8 cellular contexts compared by ENCODE assay signal in the genomic region with DNA sequence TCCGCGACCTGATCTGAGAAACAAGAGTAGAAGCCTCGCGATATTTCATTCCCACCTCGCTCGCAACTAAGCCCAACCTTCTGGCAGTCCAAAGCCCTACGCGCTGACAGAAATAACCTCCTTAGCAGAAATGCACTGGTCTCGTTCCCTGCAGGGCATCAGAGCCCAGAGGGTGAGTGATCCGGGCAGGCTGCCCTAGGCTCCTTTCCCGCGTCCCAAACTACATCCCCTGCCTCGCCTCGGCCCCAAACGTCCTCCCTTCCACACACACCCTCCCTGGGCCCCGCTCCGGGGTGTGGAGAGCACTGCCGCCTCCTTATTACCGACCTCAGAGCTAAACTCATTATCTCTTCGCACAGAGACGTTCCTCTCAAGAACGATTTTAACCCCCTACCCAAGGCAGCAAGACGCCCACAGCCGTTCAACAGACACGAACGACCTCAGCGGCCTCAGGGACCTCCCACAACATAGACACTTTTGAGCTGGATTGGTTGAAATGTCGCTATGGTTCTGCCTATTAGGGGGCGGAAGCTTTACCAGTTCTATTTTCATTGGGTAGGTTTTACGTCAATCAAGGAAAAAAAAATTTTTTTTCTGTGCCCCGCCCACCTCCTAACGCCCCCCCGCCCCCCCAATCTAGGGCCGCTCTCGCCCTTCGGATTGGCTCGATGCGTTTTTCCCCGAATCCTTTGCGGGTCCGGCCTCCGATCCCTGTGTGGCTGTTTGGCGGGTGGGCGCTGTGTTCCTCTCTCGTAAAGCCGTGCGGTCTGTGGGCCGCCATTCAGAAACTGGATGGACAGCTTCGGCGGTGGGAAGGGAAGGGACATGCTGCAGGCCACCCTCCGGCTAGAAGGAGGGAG. TPM values are rescaled to one million over a fixed set of nuclear protein-coding genes. Genes with fewer than 3 reads are reported as not detected.
DNase-seq lines count a peak whose midpoint lies in the region; ATAC-seq and TF ChIP-seq lines count a peak whose summit lies in the region.

Gene CETN3, minus strand, starts transcription at position 439 of the 860 bp plus-strand sequence. Its CDS starts 95 bp downstream, at position 344.

- H3K9me2 ChIP-seq in GM23338 (ENCODE audit: insufficient read depth): no peaks in the 10 kb centered on the region

- H3F3A ChIP-seq in GM23338 (replicated peaks; ENCODE audit: low read depth): no peaks in the 10 kb centered on the region

- H3K4me1 Mint-ChIP-seq in GM23338: peaks cover 17% of the 10 kb centered on the region
- H3K4me1 Mint-ChIP-seq in activated T-helper 1 cell treated with anti-CD3 and anti-CD28 coated beads, Interleukin-12 subunit alpha, Interleukin-12 subunit beta, Interleukin-2, Interleukin-4 antibody, amounts not matched to agents 30 ng/mL and 10 ng/mL and 1 ng/mL, durations not matched to agents 14 hours and 24 hours and 36 hours (ENCODE audit: low read depth): peaks cover 21% of the 10 kb centered on the region
- H3K4me1 Mint-ChIP-seq in naive B cell: peaks cover 6 to 11% (median 9%) of the 10 kb centered on the region in 3 donors
- peaks cover 15% of the 10 kb centered on the region for H3K4me1 Mint-ChIP-seq in stimulated activated memory B cell treated with anti-CD40 and anti-IgM and Interleukin-4, amounts not matched to agents 10 μg/mL and 1 μg/mL and 100 μg/mL, for 72 hours

- DNase-seq in Daoy (ENCODE audit: low read depth) (peak; percentile 97), GM23338 (ENCODE audit: low spot score) (peak; percentile 97), Kasumi-1 (lab: John Stamatoyannopoulos, UW) (peak; percentile 99), RPMI7951 (ENCODE audit: low read depth) (peak; percentile 91), fibroblast of gingiva (ENCODE audit: low read depth) (peak; percentile 94), naive B cell (peak; percentile 90)
- peak; percentile 86 for DNase-seq in activated T-helper 1 cell treated with anti-CD3 and anti-CD28 coated beads, Interleukin-12 subunit alpha, Interleukin-12 subunit beta, Interleukin-2, Interleukin-4 antibody, amounts not matched to agents 30 ng/mL and 10 ng/mL and 1 ng/mL, durations not matched to agents 14 hours and 24 hours and 36 hours (ENCODE audit: low spot score)

- intact Hi-C loops in activated T-helper 1 cell treated with anti-CD3 and anti-CD28 coated beads, Interleukin-12 subunit alpha, Interleukin-12 subunit beta, Interleukin-2, Interleukin-4 antibody, amounts not matched to agents 30 ng/mL and 10 ng/mL and 1 ng/mL, durations not matched to agents 14 hours and 24 hours and 36 hours (cut with micrococcal nuclease): loop anchor here (1.0 to 5.0 kb wide), 5 partner anchors 30 to 873 kb away; partner anchors contain the start of genes LYSMD3, MBLAC2 and POLR3G

- H3K36me3 Mint-ChIP-seq in GM23338 (ENCODE audit: low read depth) (peaks cover 6% of the 10 kb centered on the region), naive B cell (peaks cover 16 to 18% of the 10 kb centered on the region in 2 donors)
- peaks cover 5% of the 10 kb centered on the region for H3K36me3 Mint-ChIP-seq in activated T-helper 1 cell treated with anti-CD3 and anti-CD28 coated beads, Interleukin-12 subunit alpha, Interleukin-12 subunit beta, Interleukin-2, Interleukin-4 antibody, amounts not matched to agents 30 ng/mL and 10 ng/mL and 1 ng/mL, durations not matched to agents 14 hours and 24 hours and 36 hours (ENCODE audit: low read depth)
- peaks cover 22% of the 10 kb centered on the region for H3K36me3 Mint-ChIP-seq in stimulated activated memory B cell treated with anti-CD40 and anti-IgM and Interleukin-4, amounts not matched to agents 10 μg/mL and 1 μg/mL and 100 μg/mL, for 72 hours

- H3K4me3 Mint-ChIP-seq in GM23338 (no peak within 1 kb of the TSS), naive B cell (no peak within 1 kb of the TSS)
- H3K4me3 Mint-ChIP-seq in activated T-helper 1 cell treated with anti-CD3 and anti-CD28 coated beads, Interleukin-12 subunit alpha, Interleukin-12 subunit beta, Interleukin-2, Interleukin-4 antibody, amounts not matched to agents 30 ng/mL and 10 ng/mL and 1 ng/mL, durations not matched to agents 14 hours and 24 hours and 36 hours: no peak within 1 kb of the TSS
- no peak within 1 kb of the TSS for H3K4me3 Mint-ChIP-seq in stimulated activated memory B cell treated with anti-CD40 and anti-IgM and Interleukin-4, amounts not matched to agents 10 μg/mL and 1 μg/mL and 100 μg/mL, for 72 hours

- TF ChIP-seq CTCF in GM23338 (conservative IDR thresholded peaks at IDR 0.05; ENCODE audit: low read depth in 2 of 2): no peak; a peak in 1 of 4 replicates

- H3K9me3 Mint-ChIP-seq in GM23338: no peaks in the 10 kb centered on the region
- no peaks in the 10 kb centered on the region for H3K9me3 Mint-ChIP-seq in activated T-helper 1 cell treated with anti-CD3 and anti-CD28 coated beads, Interleukin-12 subunit alpha, Interleukin-12 subunit beta, Interleukin-2, Interleukin-4 antibody, amounts not matched to agents 30 ng/mL and 10 ng/mL and 1 ng/mL, durations not matched to agents 14 hours and 24 hours and 36 hours
- no peaks in the 10 kb centered on the region for H3K9me3 Mint-ChIP-seq in naive B cell
- no peaks in the 10 kb centered on the region for H3K9me3 Mint-ChIP-seq in stimulated activated memory B cell treated with anti-CD40 and anti-IgM and Interleukin-4, amounts not matched to agents 10 μg/mL and 1 μg/mL and 100 μg/mL, for 72 hours

- H3K79me2 ChIP-seq in GM23338 (replicated peaks; ENCODE audit: insufficient read depth): peaks cover 21% of the 10 kb centered on the region; the same call in 1 of the 2 replicates

- peaks cover 28% of the 10 kb centered on the region for H3K4me1 ChIP-seq in GM23338 (ENCODE audit: insufficient read depth)

- peak within 1 kb of the TSS; percentile 69 for H3K4me3 ChIP-seq in GM23338

- ATAC-seq in GM23338 (peak; percentile 94), naive B cell (ENCODE audit: low read depth in 2 of 2) (peak; percentile 88 to 89)
- peak; percentile 99 for ATAC-seq in stimulated activated memory B cell treated with anti-CD40 and anti-IgM and Interleukin-4, amounts not matched to agents 10 μg/mL and 1 μg/mL and 100 μg/mL, for 72 hours

- H4K20me1 ChIP-seq in GM23338 (replicated peaks; ENCODE audit: insufficient read depth): no peaks in the 10 kb centered on the region

- H3K27me3 ChIP-seq in GM23338 (ENCODE audit: insufficient read depth): no peaks in the 10 kb centered on the region

- no peak within 1 kb of the TSS for H3K27ac Mint-ChIP-seq in GM23338
- no peak within 1 kb of the TSS for H3K27ac Mint-ChIP-seq in activated T-helper 1 cell treated with anti-CD3 and anti-CD28 coated beads, Interleukin-12 subunit alpha, Interleukin-12 subunit beta, Interleukin-2, Interleukin-4 antibody, amounts not matched to agents 30 ng/mL and 10 ng/mL and 1 ng/mL, durations not matched to agents 14 hours and 24 hours and 36 hours
- H3K27ac Mint-ChIP-seq in naive B cell: no peak within 1 kb of the TSS
- H3K27ac Mint-ChIP-seq in stimulated activated memory B cell treated with anti-CD40 and anti-IgM and Interleukin-4, amounts not matched to agents 10 μg/mL and 1 μg/mL and 100 μg/mL, for 72 hours: no peak within 1 kb of the TSS

- H3K4me2 ChIP-seq in GM23338: peak within 1 kb of the TSS; percentile 86

- H3K27me3 Mint-ChIP-seq in GM23338 (ENCODE audit: insufficient read depth, low read depth, poor library complexity) (peaks cover 2% of the 10 kb centered on the region), naive B cell (no peaks in the 10 kb centered on the region)
- H3K27me3 Mint-ChIP-seq in activated T-helper 1 cell treated with anti-CD3 and anti-CD28 coated beads, Interleukin-12 subunit alpha, Interleukin-12 subunit beta, Interleukin-2, Interleukin-4 antibody, amounts not matched to agents 30 ng/mL and 10 ng/mL and 1 ng/mL, durations not matched to agents 14 hours and 24 hours and 36 hours (ENCODE audit: insufficient read depth): peaks cover 3% of the 10 kb centered on the region
- no peaks in the 10 kb centered on the region for H3K27me3 Mint-ChIP-seq in stimulated activated memory B cell treated with anti-CD40 and anti-IgM and Interleukin-4, amounts not matched to agents 10 μg/mL and 1 μg/mL and 100 μg/mL, for 72 hours

- H2AFZ ChIP-seq in GM23338: peak within 1 kb of the TSS; percentile 67; the same call in 1 of the 2 replicates

- H3K27ac ChIP-seq in GM23338 (ENCODE audit: low read depth): peak within 1 kb of the TSS; percentile 94

- peaks cover 4% of the 10 kb centered on the region; the same call in 1 of the 2 replicates for H3K36me3 ChIP-seq in GM23338 (ENCODE audit: insufficient read depth)

TF ChIP-seq in GM23338, 12 proteins besides CTCF, POLR2A, EP300 and RAD21 (continues in another document):
- TF ChIP-seq, protein P1, sequence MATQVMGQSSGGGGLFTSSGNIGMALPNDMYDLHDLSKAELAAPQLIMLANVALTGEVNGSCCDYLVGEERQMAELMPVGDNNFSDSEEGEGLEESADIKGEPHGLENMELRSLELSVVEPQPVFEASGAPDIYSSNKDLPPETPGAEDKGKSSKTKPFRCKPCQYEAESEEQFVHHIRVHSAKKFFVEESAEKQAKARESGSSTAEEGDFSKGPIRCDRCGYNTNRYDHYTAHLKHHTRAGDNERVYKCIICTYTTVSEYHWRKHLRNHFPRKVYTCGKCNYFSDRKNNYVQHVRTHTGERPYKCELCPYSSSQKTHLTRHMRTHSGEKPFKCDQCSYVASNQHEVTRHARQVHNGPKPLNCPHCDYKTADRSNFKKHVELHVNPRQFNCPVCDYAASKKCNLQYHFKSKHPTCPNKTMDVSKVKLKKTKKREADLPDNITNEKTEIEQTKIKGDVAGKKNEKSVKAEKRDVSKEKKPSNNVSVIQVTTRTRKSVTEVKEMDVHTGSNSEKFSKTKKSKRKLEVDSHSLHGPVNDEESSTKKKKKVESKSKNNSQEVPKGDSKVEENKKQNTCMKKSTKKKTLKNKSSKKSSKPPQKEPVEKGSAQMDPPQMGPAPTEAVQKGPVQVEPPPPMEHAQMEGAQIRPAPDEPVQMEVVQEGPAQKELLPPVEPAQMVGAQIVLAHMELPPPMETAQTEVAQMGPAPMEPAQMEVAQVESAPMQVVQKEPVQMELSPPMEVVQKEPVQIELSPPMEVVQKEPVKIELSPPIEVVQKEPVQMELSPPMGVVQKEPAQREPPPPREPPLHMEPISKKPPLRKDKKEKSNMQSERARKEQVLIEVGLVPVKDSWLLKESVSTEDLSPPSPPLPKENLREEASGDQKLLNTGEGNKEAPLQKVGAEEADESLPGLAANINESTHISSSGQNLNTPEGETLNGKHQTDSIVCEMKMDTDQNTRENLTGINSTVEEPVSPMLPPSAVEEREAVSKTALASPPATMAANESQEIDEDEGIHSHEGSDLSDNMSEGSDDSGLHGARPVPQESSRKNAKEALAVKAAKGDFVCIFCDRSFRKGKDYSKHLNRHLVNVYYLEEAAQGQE (IDR thresholded peaks at IDR 0.05; ENCODE audit: unreplicated experiment): peak; percentile 38

RNA-seq across cellular contexts. Expression of gene CETN3, which starts in this region (rescaled TPM):
- total RNA-seq in Daoy (2014; rRNA removed; shearing (Covaris generic)): 38.6 and 80.4 TPM in 2 replicates
- total RNA-seq in GM23338 (2014; rRNA removed; shearing (Covaris generic)): 22.1 and 24.5 TPM in 2 replicates
- 100 and 107 TPM in 2 replicates for polyA plus RNA-seq in GM23338 (2016; fragmentation: Nextera tagmentation; extraction: Ambion mirVana)
- 19.7 and 33.9 TPM in 2 replicates for total RNA-seq in RPMI7951 (2014; rRNA removed; shearing (Covaris generic))
- 36.2 and 39.8 TPM in 2 replicates for total RNA-seq in activated T-helper 1 cell treated with anti-CD3 and anti-CD28 coated beads, Interleukin-12 subunit alpha, Interleukin-12 subunit beta, Interleukin-2, Interleukin-4 antibody, amounts not matched to agents 30 ng/mL and 10 ng/mL and 1 ng/mL, durations not matched to agents 14 hours and 24 hours and 36 hours
- 10 to 100 TPM; 12.8 to 35.7 (median 24.1) TPM for polyA plus RNA-seq in naive B cell (ENCODE audit: low read depth in 6 of 6)

Comparison
In these comparisons a context has a peak if more than half of its experiments do, and no peak if none do; other contexts are left out.
1. Peak in every context shown above with its lines: DNase-seq, ATAC-seq, H3K4me3 ChIP-seq and H3K27ac ChIP-seq.